ENCODE assay signal across 8 cellular contexts in genomic region chr17:81295678-81296381, GRCh38. TPM values are rescaled to one million over a fixed set of nuclear protein-coding genes. Genes with fewer than 3 reads are reported as not detected.
A peak's percentile ranks its signal among the peaks of the same experiment; 100 is the strongest.
DNase-seq lines count a peak whose midpoint lies in the region; ATAC-seq and TF ChIP-seq lines count a peak whose summit lies in the region.

No MANE protein-coding gene starts in this region.

- H3K4me1 ChIP-seq in CD4-positive, CD25-positive, alpha-beta regulatory T cell (ENCODE audit: control insufficient read depth, insufficient read depth, low read length, poor library complexity, severe bottlenecking) = peaks cover 38% of the 10 kb centered on the region

- TF ChIP-seq CTCF in LNCaP clone FGC (IDR thresholded peaks at IDR 0.05; ENCODE audit: control insufficient read depth, extremely low read depth, insufficient read depth) = peak; percentile 50
- TF ChIP-seq CTCF in brain microvascular endothelial cell (IDR thresholded peaks at IDR 0.05; ENCODE audit: low read depth, low read length, missing control alignments) = peak; percentile 65

- peaks cover 10 to 53% (median 30%) of the 10 kb centered on the region in 4 donors for H3K4me1 Mint-ChIP-seq in CD4-positive, CD25-positive, alpha-beta regulatory T cell

- no peaks in the 10 kb centered on the region for H3K36me3 ChIP-seq in CD4-positive, CD25-positive, alpha-beta regulatory T cell (ENCODE audit: control insufficient read depth, insufficient read depth, low read length)
- no peaks in the 10 kb centered on the region for H3K36me3 ChIP-seq in brain microvascular endothelial cell (replicated peaks)

- H3K27ac Mint-ChIP-seq in CD4-positive, CD25-positive, alpha-beta regulatory T cell = peak overlapping the region; percentile 97 to 99 (median 98)

- peak overlapping the region; percentile 92 for H3K27ac ChIP-seq in CD4-positive, CD25-positive, alpha-beta regulatory T cell (ENCODE audit: insufficient read depth, low read length, poor library complexity, severe bottlenecking)
- H3K27ac ChIP-seq in brain microvascular endothelial cell = peak overlapping the region; percentile 63

- ATAC-seq in CD4-positive, CD25-positive, alpha-beta regulatory T cell (ENCODE audit: low read depth in 2 of 2) = peak; percentile 50
- no peak for ATAC-seq in HG03039 (IDR thresholded peaks at IDR 0.05; ENCODE audit: unreplicated experiment)

- H3K4me3 ChIP-seq in CD4-positive, CD25-positive, alpha-beta regulatory T cell (ENCODE audit: low read depth, low read length) = peak overlapping the region; percentile 79
- H3K4me3 ChIP-seq in LNCaP clone FGC (ENCODE audit: low read depth, low read length) (peak overlapping the region; percentile 75), brain microvascular endothelial cell (ENCODE audit: low read depth, low read length) (peak overlapping the region; percentile 83)

- in situ Hi-C loops in brain microvascular endothelial cell (cut with HindIII; ENCODE audit: low pct_ligation_motif_present, low sequenced_read_pairs) = no loop called here

- H3K27me3 ChIP-seq in CD4-positive, CD25-positive, alpha-beta regulatory T cell (ENCODE audit: control insufficient read depth, insufficient read depth, low read length) = no peaks in the 10 kb centered on the region
- H3K27me3 ChIP-seq in brain microvascular endothelial cell (replicated peaks) = no peaks in the 10 kb centered on the region

- no peaks in the 10 kb centered on the region for H3K9me3 Mint-ChIP-seq in CD4-positive, CD25-positive, alpha-beta regulatory T cell

- no peaks in the 10 kb centered on the region for H3K9me3 ChIP-seq in CD4-positive, CD25-positive, alpha-beta regulatory T cell (ENCODE audit: control insufficient read depth in 2 of 2, low read length in 2 of 2)

- no peaks in the 10 kb centered on the region for H3K36me3 Mint-ChIP-seq in CD4-positive, CD25-positive, alpha-beta regulatory T cell

- H3K27me3 Mint-ChIP-seq in CD4-positive, CD25-positive, alpha-beta regulatory T cell = no peaks in the 10 kb centered on the region

- peak; percentile 32 to 75 (median 52) for DNase-seq in CD4-positive, CD25-positive, alpha-beta regulatory T cell
- peak; percentile 65 for DNase-seq in GM19240 (ENCODE audit: insufficient read length, low spot score)
- peak; percentile 63 for DNase-seq in LNCaP clone FGC (ENCODE audit: low read depth)
- DNase-seq in SW 1271 (lab: John Stamatoyannopoulos, UW) = peak; percentile 38 to 65
- DNase-seq in brain microvascular endothelial cell = peak; percentile 13
- DNase-seq in islet precursor cell = peak; percentile 84
- peak; percentile 44 for DNase-seq in stimulated activated CD4-positive, alpha-beta T cell treated with anti-CD3 and anti-CD28 coated beads, Interleukin-4, amount 100 ng/mL, for 1 hour

- peak overlapping the region; percentile 96 to 100 (median 96) for H3K4me3 Mint-ChIP-seq in CD4-positive, CD25-positive, alpha-beta regulatory T cell

RNA-seq across cellular contexts. Expression of gene SLC38A10, which starts 0.7 kb away (rescaled TPM):
- 66.3 TPM for total RNA-seq in CD4-positive, CD25-positive, alpha-beta regulatory T cell
- polyA plus RNA-seq in CD4-positive, CD25-positive, alpha-beta regulatory T cell = 10 to 100 TPM; 38.2 to 60.1 (median 48.6) TPM

RNA-seq across cellular contexts. Expression of gene NDUFAF8, which starts 56.7 kb away (rescaled TPM):
- total RNA-seq in CD4-positive, CD25-positive, alpha-beta regulatory T cell = 34.8 TPM
- 10 to 100 TPM; 56.9 to 83.2 (median 78.6) TPM for polyA plus RNA-seq in CD4-positive, CD25-positive, alpha-beta regulatory T cell

RNA-seq across cellular contexts. Expression of gene TEPSIN, which starts 57.0 kb away (rescaled TPM):
- 113 TPM for total RNA-seq in CD4-positive, CD25-positive, alpha-beta regulatory T cell
- 1 to 10 TPM; 2.1 to 6.3 (median 5.7) TPM for polyA plus RNA-seq in CD4-positive, CD25-positive, alpha-beta regulatory T cell

Comparison
In these comparisons a context has a peak if more than half of its experiments do, and no peak if none do; other contexts are left out.
1. DNase-seq: peak in every context shown above with its lines; median percentile 84 in islet precursor cell; 65 in GM19240; 63 in LNCaP clone FGC; 52 in CD4-positive, CD25-positive, alpha-beta regulatory T cell; 52 in SW 1271; 44 in stimulated activated CD4-positive, alpha-beta T cell treated with anti-CD3 and anti-CD28 coated beads, Interleukin-4, amount 100 ng/mL, for 1 hour; 13 in brain microvascular endothelial cell.